In the genomic region with DNA sequence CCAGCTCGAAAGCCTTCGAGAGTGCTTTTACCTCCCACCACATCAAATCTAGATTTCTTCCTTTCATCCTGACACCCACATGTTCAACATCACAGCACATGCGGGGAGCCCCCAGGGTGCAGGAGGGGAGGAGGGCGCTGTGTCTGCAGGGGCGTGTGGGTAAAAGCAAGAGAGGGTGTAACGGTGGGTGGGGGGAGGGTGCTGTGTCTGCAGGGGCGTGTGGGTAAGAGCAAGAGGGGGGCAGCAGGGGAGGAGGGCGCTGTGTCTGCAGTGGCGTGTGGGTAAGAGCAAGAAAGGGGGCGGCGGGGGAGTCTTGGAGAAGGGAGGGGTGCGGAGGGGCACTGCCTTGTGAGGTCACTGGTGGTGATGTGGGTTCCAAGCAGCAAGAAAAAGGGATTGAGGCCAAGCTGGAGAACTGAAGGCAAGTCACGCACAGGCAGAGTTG, we compare ENCODE assay signal across 1 cellular context.
TF ChIP-seq lines count a peak whose summit lies in the region.

No MANE protein-coding gene starts in this region.

TF ChIP-seq in HepG2, 621 proteins besides CTCF, POLR2A, EP300 and RAD21:
- TF ChIP-seq ZNF207 (IDR thresholded peaks at IDR 0.05; ENCODE audit: borderline replicate concordance) (no peak), ADNP (CRISPR knock-in tag; IDR thresholded peaks at IDR 0.05) (no peak), RELA (CRISPR knock-in tag; IDR thresholded peaks at IDR 0.05) (no peak), NBN (conservative IDR thresholded peaks at IDR 0.05) (no peak), STAT5B (CRISPR knock-in tag; IDR thresholded peaks at IDR 0.05) (no peak)
